Comparison of ENCODE assay signal across 24 cellular contexts in the genomic region with DNA sequence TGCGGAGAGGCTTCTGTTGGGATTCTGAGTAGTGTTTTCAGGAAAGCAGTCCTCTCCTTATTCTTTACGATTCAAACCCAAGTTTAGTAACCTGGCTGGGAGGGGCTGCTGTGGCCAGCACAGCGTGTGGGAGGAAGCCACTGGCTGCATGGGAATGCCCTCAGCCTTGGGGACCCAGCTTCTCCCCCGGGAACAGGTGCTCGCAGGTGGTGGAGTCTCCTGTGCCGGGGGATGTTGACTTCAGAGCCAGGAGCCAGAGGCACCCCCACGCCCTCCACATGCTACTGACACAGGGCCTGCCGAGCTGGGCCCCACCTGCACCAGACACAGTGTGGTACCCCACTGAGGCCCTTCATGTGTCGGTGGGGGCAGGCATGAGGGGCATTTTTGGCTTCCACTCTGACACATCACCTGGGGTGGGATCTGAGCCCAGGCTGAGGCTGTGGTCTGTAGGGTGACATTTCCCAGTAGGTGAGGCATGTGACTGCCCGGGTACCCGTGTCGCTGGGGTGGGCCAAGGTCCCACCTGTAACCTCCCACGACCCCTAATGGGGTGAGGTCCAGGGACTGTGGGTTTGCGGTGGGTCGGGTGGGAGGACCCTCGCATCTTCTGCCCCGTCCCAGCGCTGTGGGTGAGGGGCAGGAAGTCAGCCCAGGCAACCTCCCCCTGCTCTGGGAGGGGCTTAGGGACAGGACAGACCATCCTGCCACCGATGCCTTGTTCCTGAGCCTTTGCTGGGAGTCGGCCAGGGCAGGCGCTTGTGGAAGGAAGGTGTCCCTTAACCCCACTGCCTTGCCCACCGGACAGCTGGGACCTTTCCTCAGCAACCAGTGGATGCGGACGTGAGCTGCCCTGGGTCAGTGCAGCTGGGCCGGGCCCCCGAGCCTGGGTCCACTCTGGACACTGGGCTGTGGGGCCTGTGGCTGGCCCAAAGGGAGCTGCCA. TPM values are rescaled to one million over a fixed set of nuclear protein-coding genes. Genes with fewer than 3 reads are reported as not detected.
"Had no signal": no experiment of that assay in that cellular context is flagged by ENCODE, and none has a peak within 500 bp of the region (broad histone marks: within the 10 kb centered on the region; RNA-seq: fewer than 3 reads in every experiment).

No MANE protein-coding gene starts in this region.

- H3K9ac ChIP-seq: parathyroid adenoma had no signal

- H3K27me3 ChIP-seq: esophagus squamous epithelium, right atrium auricular region, spleen, testis, transverse colon had no signal

- H3K36me3 Mint-ChIP-seq: activated naive CD4-positive, alpha-beta T cell treated with anti-CD3 and anti-CD28 coated beads, Interleukin-2, amount 50 U/mL, for 72 hours had no signal

- H3K9me3 ChIP-seq: esophagus squamous epithelium, right atrium auricular region, spleen, testis, transverse colon had no signal

- H3K4me3 ChIP-seq: esophagus squamous epithelium, right atrium auricular region, spleen, testis, transverse colon had no signal

- H3K27ac ChIP-seq: epithelial cell of prostate, esophagus squamous epithelium, parathyroid adenoma, right atrium auricular region, spleen, testis, transverse colon had no signal

- H3K4me1 ChIP-seq: parathyroid adenoma had no signal

- H3K4me3 Mint-ChIP-seq: activated CD4-positive, alpha-beta memory T cell treated with anti-CD3 and anti-CD28 coated beads, Interleukin-2, amount 10 ng/mL, durations not matched to agents 7 days and 5 days; activated CD4-positive, alpha-beta T cell treated with anti-CD3 and anti-CD28 coated beads, Interleukin-2, amount 10 ng/mL, durations not matched to agents 7 days and 5 days; activated T-cell treated with anti-CD3 and anti-CD28 coated beads, Interleukin-2, amount 50 U/mL, for 4 hours; activated T-helper 17 cell treated with anti-CD3 and anti-CD28 coated beads, Interleukin-2, amount 50 U/mL, for 72 hours; mesothelial cell of epicardium; naive B cell had no signal

- DNase-seq: activated CD4-positive, alpha-beta memory T cell treated with anti-CD3 and anti-CD28 coated beads, Interleukin-2, amount 10 ng/mL, durations not matched to agents 7 days and 5 days; activated CD4-positive, alpha-beta T cell treated with anti-CD3 and anti-CD28 coated beads for 1 hour; activated CD4-positive, alpha-beta T cell treated with anti-CD3 and anti-CD28 coated beads, Interleukin-2, amount 10 ng/mL, durations not matched to agents 7 days and 5 days; activated CD8-positive, alpha-beta memory T cell treated with anti-CD3 and anti-CD28 coated beads, Interleukin-2, amount 50 U/mL, for 48 hours; activated gamma-delta T cell treated with Interleukin-2 at 50 U/mL for 16 hours; activated T-cell treated with anti-CD3 and anti-CD28 coated beads, Interleukin-2, amount 50 U/mL, for 4 hours; dermis blood vessel endothelial cell; effector CD4-positive, alpha-beta T cell; esophagus squamous epithelium; foreskin melanocyte; naive B cell; occipital lobe; spleen; stimulated activated naive CD8-positive, alpha-beta T cell treated with anti-CD3 and anti-CD28 coated beads, Interleukin-15, Interleukin-2, amounts not matched to agents 100 U/mL and 50 U/mL, for 24 hours; T-helper 2 cell; testis; transverse colon had no signal

- H3K27me3 Mint-ChIP-seq: activated CD4-positive, alpha-beta memory T cell treated with anti-CD3 and anti-CD28 coated beads, Interleukin-2, amount 10 ng/mL, durations not matched to agents 7 days and 5 days; activated CD4-positive, alpha-beta T cell treated with anti-CD3 and anti-CD28 coated beads, Interleukin-2, amount 10 ng/mL, durations not matched to agents 7 days and 5 days; activated T-helper 17 cell treated with anti-CD3 and anti-CD28 coated beads, Interleukin-2, amount 50 U/mL, for 72 hours; naive B cell had no signal

- ATAC-seq: activated naive CD4-positive, alpha-beta T cell treated with anti-CD3 and anti-CD28 coated beads, Interleukin-2, amount 50 U/mL, for 72 hours; activated T-cell treated with anti-CD3 and anti-CD28 coated beads, Interleukin-2, amount 50 U/mL, for 4 hours; activated T-helper 17 cell treated with anti-CD3 and anti-CD28 coated beads, Interleukin-2, amount 50 U/mL, for 72 hours; stimulated activated naive CD8-positive, alpha-beta T cell treated with anti-CD3 and anti-CD28 coated beads, Interleukin-15, Interleukin-2, amounts not matched to agents 100 U/mL and 50 U/mL, for 24 hours had no signal

- H3K27ac Mint-ChIP-seq: activated CD4-positive, alpha-beta memory T cell treated with anti-CD3 and anti-CD28 coated beads, Interleukin-2, amount 10 ng/mL, durations not matched to agents 7 days and 5 days; activated CD4-positive, alpha-beta T cell treated with anti-CD3 and anti-CD28 coated beads, Interleukin-2, amount 10 ng/mL, durations not matched to agents 7 days and 5 days; activated T-helper 17 cell treated with anti-CD3 and anti-CD28 coated beads, Interleukin-2, amount 50 U/mL, for 72 hours; mesothelial cell of epicardium; naive B cell had no signal

- H3K9me3 Mint-ChIP-seq: activated CD4-positive, alpha-beta memory T cell treated with anti-CD3 and anti-CD28 coated beads, Interleukin-2, amount 10 ng/mL, durations not matched to agents 7 days and 5 days; activated CD4-positive, alpha-beta T cell treated with anti-CD3 and anti-CD28 coated beads, Interleukin-2, amount 10 ng/mL, durations not matched to agents 7 days and 5 days; activated naive CD4-positive, alpha-beta T cell treated with anti-CD3 and anti-CD28 coated beads, Interleukin-2, amount 50 U/mL, for 72 hours; activated T-cell treated with anti-CD3 and anti-CD28 coated beads, Interleukin-2, amount 50 U/mL, for 4 hours; activated T-helper 17 cell treated with anti-CD3 and anti-CD28 coated beads, Interleukin-2, amount 50 U/mL, for 72 hours; mesothelial cell of epicardium; naive B cell had no signal

- H3K4me1 Mint-ChIP-seq: activated CD4-positive, alpha-beta memory T cell treated with anti-CD3 and anti-CD28 coated beads, Interleukin-2, amount 10 ng/mL, durations not matched to agents 7 days and 5 days; activated CD4-positive, alpha-beta T cell treated with anti-CD3 and anti-CD28 coated beads, Interleukin-2, amount 10 ng/mL, durations not matched to agents 7 days and 5 days; activated T-helper 17 cell treated with anti-CD3 and anti-CD28 coated beads, Interleukin-2, amount 50 U/mL, for 72 hours; mesothelial cell of epicardium had no signal

- H2AFZ ChIP-seq: parathyroid adenoma had no signal

RNA-seq across cellular contexts. Expression of a gene that starts 40.5 kb away (rescaled TPM):
- total RNA-seq: bronchial epithelial cell had no signal
